17 cellular contexts compared by ENCODE assay signal in genomic region chr1:3032970-3033794, GRCh38. TPM values are rescaled to one million over a fixed set of nuclear protein-coding genes. Genes with fewer than 3 reads are reported as not detected.
DNase-seq lines count a peak whose midpoint lies in the region; ATAC-seq and TF ChIP-seq lines count a peak whose summit lies in the region.
"Had no signal": no experiment of that assay in that cellular context is flagged by ENCODE, and none has a peak within 500 bp of the region (broad histone marks: within the 10 kb centered on the region; RNA-seq: fewer than 3 reads in every experiment).

No MANE protein-coding gene starts in this region.

- H3K4me3 Mint-ChIP-seq in activated naive CD8-positive, alpha-beta T cell treated with anti-CD3 and anti-CD28 coated beads for 36 hours = no peak overlapping the region
- H3K4me3 Mint-ChIP-seq: neural crest cell had no signal

- H3K4me1 Mint-ChIP-seq in activated naive CD8-positive, alpha-beta T cell treated with anti-CD3 and anti-CD28 coated beads for 36 hours = peaks cover 12% of the 10 kb centered on the region
- H3K4me1 Mint-ChIP-seq: neural crest cell had no signal

- no peaks in the 10 kb centered on the region for H3K9me3 ChIP-seq in MG63
- H3K9me3 ChIP-seq: heart left ventricle had no signal

- H3K27ac Mint-ChIP-seq in activated naive CD8-positive, alpha-beta T cell treated with anti-CD3 and anti-CD28 coated beads for 36 hours = peak overlapping the region; percentile 62

- DNase-seq in Jurkat, Clone E6-1 (ENCODE audit: low read depth, low spot score) = peak; percentile 97
- peak; percentile 37 to 46 for DNase-seq in activated CD4-positive, alpha-beta T cell treated with anti-CD3 and anti-CD28 coated beads, Interleukin-2, amount 50 U/mL, for 4 hours
- DNase-seq in activated naive CD8-positive, alpha-beta T cell treated with anti-CD3 and anti-CD28 coated beads for 36 hours = peak; percentile 46
- DNase-seq in stimulated activated CD4-positive, alpha-beta T cell treated with anti-CD3 and anti-CD28 coated beads, TNF-alpha, amount 100 ng/mL, for 4 hours (ENCODE audit: low read depth in 3 of 3) = peak in 2 of 3 experiments; percentile 14 to 32
- DNase-seq in foreskin keratinocyte (no peak), MG63 (no peak)
- DNase-seq: GF-D8, small intestine had no signal

- no peaks in the 10 kb centered on the region for H3K36me3 ChIP-seq in MG63
- H3K36me3 ChIP-seq: heart left ventricle had no signal

- H3K27me3 Mint-ChIP-seq in activated naive CD8-positive, alpha-beta T cell treated with anti-CD3 and anti-CD28 coated beads for 36 hours = no peaks in the 10 kb centered on the region

- no peak for ATAC-seq in HG03571 (IDR thresholded peaks at IDR 0.05; ENCODE audit: unreplicated experiment)
- ATAC-seq in HG02623 (IDR thresholded peaks at IDR 0.05; ENCODE audit: unreplicated experiment) = no peak
- no peak for ATAC-seq in foreskin keratinocyte
- ATAC-seq: heart left ventricle had no signal

- no peaks in the 10 kb centered on the region for H3K36me3 Mint-ChIP-seq in activated naive CD8-positive, alpha-beta T cell treated with anti-CD3 and anti-CD28 coated beads for 36 hours

- TF ChIP-seq CTCF in foreskin keratinocyte (conservative IDR thresholded peaks at IDR 0.05) = no peak

- H3K4me1 ChIP-seq in foreskin keratinocyte = no peaks in the 10 kb centered on the region
- H3K4me1 ChIP-seq: heart left ventricle had no signal

- no peaks in the 10 kb centered on the region for H3K9me3 Mint-ChIP-seq in activated naive CD8-positive, alpha-beta T cell treated with anti-CD3 and anti-CD28 coated beads for 36 hours
- H3K9me3 Mint-ChIP-seq: neural crest cell had no signal

- peak overlapping the region; percentile 34 for H3K4me3 ChIP-seq in Jurkat, Clone E6-1 (ENCODE audit: low read length)
- no peak overlapping the region for H3K4me3 ChIP-seq in MG63
- H3K4me3 ChIP-seq: heart left ventricle had no signal

- H3K27ac ChIP-seq in foreskin keratinocyte = no peak overlapping the region
- H3K27ac ChIP-seq: C4-2B, epithelial cell of prostate, heart left ventricle had no signal

- H3K27me3 ChIP-seq in foreskin keratinocyte = no peaks in the 10 kb centered on the region
- peaks cover 7% of the 10 kb centered on the region; the same call in 1 of the 2 replicates for H3K27me3 ChIP-seq in MG63

RNA-seq across cellular contexts. Expression of gene ACTRT2, which starts 11.9 kb away (rescaled TPM):
- polyA plus RNA-seq in Jurkat, Clone E6-1 (2012; ENCODE audit: insufficient read depth, insufficient read length) = not detected
- not detected for total RNA-seq in activated naive CD8-positive, alpha-beta T cell treated with anti-CD3 and anti-CD28 coated beads for 36 hours
- not detected in 2 replicates for total RNA-seq in foreskin keratinocyte
- not detected in 2 replicates for polyA plus RNA-seq in foreskin keratinocyte
- total RNA-seq in MG63 (2014; rRNA removed; shearing (Covaris generic); ENCODE audit: low replicate concordance) = not detected in 2 replicates
- total RNA-seq: bronchial epithelial cell, heart left ventricle, liver, MCF 10A, neural crest cell had no signal
- polyA plus RNA-seq: heart left ventricle, liver, small intestine had no signal

RNA-seq across cellular contexts. Expression of gene PRDM16, which starts 35.8 kb away (rescaled TPM):
- polyA plus RNA-seq in Jurkat, Clone E6-1 (2012; ENCODE audit: insufficient read depth, insufficient read length) = not detected
- total RNA-seq in activated naive CD8-positive, alpha-beta T cell treated with anti-CD3 and anti-CD28 coated beads for 36 hours = under 1 TPM; 0.06 to 0.12 TPM
- 0.04 TPM in 1 of 2 replicates, not detected in the other for total RNA-seq in foreskin keratinocyte
- polyA plus RNA-seq in foreskin keratinocyte = 0.06 and 0.09 TPM in 2 replicates
- total RNA-seq in MG63 (2014; rRNA removed; shearing (Covaris generic); ENCODE audit: low replicate concordance) = 0.95 TPM in 1 of 2 replicates, not detected in the other
- total RNA-seq: MCF 10A had no signal

Comparison
In these comparisons a context has a peak if more than half of its experiments do, and no peak if none do; other contexts are left out.
1. DNase-seq: peak in Jurkat, Clone E6-1 (single experiment), activated CD4-positive, alpha-beta T cell treated with anti-CD3 and anti-CD28 coated beads, Interleukin-2, amount 50 U/mL, for 4 hours (2 of 2), activated naive CD8-positive, alpha-beta T cell treated with anti-CD3 and anti-CD28 coated beads for 36 hours (single experiment) and stimulated activated CD4-positive, alpha-beta T cell treated with anti-CD3 and anti-CD28 coated beads, TNF-alpha, amount 100 ng/mL, for 4 hours (2 of 3); none in foreskin keratinocyte (0 of 2) and MG63 (single experiment).